In the genomic region with DNA sequence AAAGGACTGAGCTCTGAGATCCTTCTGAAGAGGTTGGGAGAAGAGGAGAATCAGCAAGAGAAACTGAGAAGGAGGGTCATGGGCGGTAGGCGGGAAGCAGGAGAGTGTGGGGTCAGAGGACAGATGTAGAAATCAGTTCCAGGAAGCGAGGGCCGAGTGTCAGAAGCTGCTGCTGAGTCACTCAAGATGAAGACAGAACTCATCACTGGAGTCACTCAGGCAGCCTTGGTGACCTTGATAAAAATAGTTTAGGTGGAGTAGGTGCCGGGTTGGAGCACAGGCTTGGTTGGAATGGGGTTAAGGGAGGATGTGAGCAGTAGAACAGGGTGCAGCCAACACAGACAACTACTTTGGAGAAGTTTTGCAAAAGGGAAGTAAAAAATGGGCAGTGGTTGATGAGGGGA, we compare ENCODE assay signal across 11 cellular contexts. TPM values are rescaled to one million over a fixed set of nuclear protein-coding genes. Genes with fewer than 3 reads are reported as not detected.
A peak's percentile ranks its signal among the peaks of the same experiment; 100 is the strongest.
DNase-seq lines count a peak whose midpoint lies in the region; ATAC-seq, FAIRE-seq and TF ChIP-seq lines count a peak whose summit lies in the region.
"Had no signal": no experiment of that assay in that cellular context is flagged by ENCODE, and none has a peak within 500 bp of the region (broad histone marks: within the 10 kb centered on the region; RNA-seq: fewer than 3 reads in every experiment).

No MANE protein-coding gene starts in this region.

- H2AFZ ChIP-seq in OCI-LY7 (ENCODE audit: low read length), result 0 out of 2 replicates have a peak overlapping the region, but pooled peaks have one; percentile 3

- CTCF ChIA-PET in OCI-LY7 (lab: Charles Lee; ENCODE audit: unreplicated experiment), result no interaction called here

- TF ChIP-seq CTCF in OCI-LY7 (conservative IDR thresholded peaks at IDR 0.05; ENCODE audit: low read length) (no peak), choroid plexus epithelial cell (conservative IDR thresholded peaks at IDR 0.05; ENCODE audit: low read depth, low read length) (no peak), nephron progenitor cell (IDR thresholded peaks at IDR 0.05) (no peak)

- no peak for FAIRE-seq in GM12892 (lab: Jason Lieb, UNC)

- H3K27me3 Mint-ChIP-seq in CD4-positive, CD25-positive, alpha-beta regulatory T cell, result no peaks in the 10 kb centered on the region
- peaks cover 21% of the 10 kb centered on the region for H3K27me3 Mint-ChIP-seq in nephron progenitor cell (ENCODE audit: low read depth, poor library complexity)

- H3K4me1 ChIP-seq in CD4-positive, CD25-positive, alpha-beta regulatory T cell (ENCODE audit: control insufficient read depth, insufficient read depth, low read length, poor library complexity, severe bottlenecking), result peaks cover 4% of the 10 kb centered on the region
- H3K4me1 ChIP-seq in OCI-LY7 (ENCODE audit: insufficient read depth, low read length, poor library complexity, severe bottlenecking), result no peaks in the 10 kb centered on the region

- no peak overlapping the region for H3K27ac ChIP-seq in CD4-positive, CD25-positive, alpha-beta regulatory T cell (ENCODE audit: insufficient read depth, low read length, poor library complexity, severe bottlenecking)
- no peak overlapping the region for H3K27ac ChIP-seq in OCI-LY7 (ENCODE audit: low read depth, low read length, poor library complexity, severe bottlenecking)

- peak; percentile 28 to 49 for ATAC-seq in CD4-positive, CD25-positive, alpha-beta regulatory T cell (ENCODE audit: low read depth in 2 of 2)
- ATAC-seq in GM21529 (IDR thresholded peaks at IDR 0.05; ENCODE audit: unreplicated experiment) (no peak), HG03520 (IDR thresholded peaks at IDR 0.05; ENCODE audit: unreplicated experiment) (no peak)

- H3K27ac Mint-ChIP-seq in CD4-positive, CD25-positive, alpha-beta regulatory T cell, result peak overlapping the region; percentile 9 to 39 (median 21)
- peak overlapping the region; percentile 12 for H3K27ac Mint-ChIP-seq in nephron progenitor cell

- intact Hi-C loops in OCI-LY7 (cut with micrococcal nuclease; ENCODE audit: unreplicated experiment), result no loop called here

- H3K9me2 ChIP-seq in OCI-LY7 (ENCODE audit: insufficient read depth, low read length), result no peaks in the 10 kb centered on the region

- no peak for TF ChIP-seq POLR2A in GM12892 (IDR thresholded peaks at IDR 0.05; ENCODE audit: low read depth, low read length)

- DNase-seq in CD4-positive, CD25-positive, alpha-beta regulatory T cell, result peak in 1 of 3 donors; percentile 90
- DNase-seq in OCI-LY7 (ENCODE audit: low spot score) (no peak), choroid plexus epithelial cell (ENCODE audit: low read depth) (peak; percentile 31), nephron progenitor cell (no peak), GM12892 (ENCODE audit: insufficient read length) (no peak), kidney tubule cell (ENCODE audit: low spot score) (no peak)
- DNase-seq: DMS79 treated with DMSO at 0.1 percent for 48 hours, NCI-H1092 treated with DMSO at 0.1 percent for 48 hours had no signal

- no peaks in the 10 kb centered on the region for H3K79me2 ChIP-seq in OCI-LY7 (ENCODE audit: insufficient read depth, low read depth, low read length)

- no peak overlapping the region for H3K4me3 Mint-ChIP-seq in CD4-positive, CD25-positive, alpha-beta regulatory T cell
- no peak overlapping the region for H3K4me3 Mint-ChIP-seq in nephron progenitor cell

- no peaks in the 10 kb centered on the region for H3K27me3 ChIP-seq in CD4-positive, CD25-positive, alpha-beta regulatory T cell (ENCODE audit: control insufficient read depth, insufficient read depth, low read length)

- POLR2A ChIA-PET in OCI-LY7 (lab: Charles Lee), result interaction anchor here (0.6 kb wide), 1 partner anchor 8 kb away, joined by 3 read pairs; no protein-coding TSS in a partner anchor

- no peaks in the 10 kb centered on the region for H3K36me3 ChIP-seq in CD4-positive, CD25-positive, alpha-beta regulatory T cell (ENCODE audit: control insufficient read depth, insufficient read depth, low read length)
- no peaks in the 10 kb centered on the region for H3K36me3 ChIP-seq in OCI-LY7 (ENCODE audit: insufficient read depth, low read length)

- H3K9me3 Mint-ChIP-seq in CD4-positive, CD25-positive, alpha-beta regulatory T cell, result no peaks in the 10 kb centered on the region
- no peaks in the 10 kb centered on the region for H3K9me3 Mint-ChIP-seq in nephron progenitor cell

- peaks cover 0 to 27% (median 18%) of the 10 kb centered on the region in 4 donors for H3K4me1 Mint-ChIP-seq in CD4-positive, CD25-positive, alpha-beta regulatory T cell
- no peaks in the 10 kb centered on the region for H3K4me1 Mint-ChIP-seq in nephron progenitor cell

- no peaks in the 10 kb centered on the region for H3K9me3 ChIP-seq in CD4-positive, CD25-positive, alpha-beta regulatory T cell (ENCODE audit: control insufficient read depth in 2 of 2, low read length in 2 of 2)
- no peaks in the 10 kb centered on the region for H3K9me3 ChIP-seq in OCI-LY7 (ENCODE audit: low read length)

- H4K20me1 ChIP-seq in OCI-LY7 (ENCODE audit: insufficient read depth, low read length), result no peaks in the 10 kb centered on the region

- H3K36me3 Mint-ChIP-seq in CD4-positive, CD25-positive, alpha-beta regulatory T cell, result no peaks in the 10 kb centered on the region
- no peaks in the 10 kb centered on the region for H3K36me3 Mint-ChIP-seq in nephron progenitor cell (ENCODE audit: low read depth)

- H3K4me2 ChIP-seq in OCI-LY7 (ENCODE audit: low read length), result no peak overlapping the region

- no TSS peak for BruUV-seq in OCI-LY7 (replicated peaks; lab: Mats Ljungman, UMichigan)

- H3K4me3 ChIP-seq in CD4-positive, CD25-positive, alpha-beta regulatory T cell (ENCODE audit: low read depth, low read length), result no peak overlapping the region
- H3K4me3 ChIP-seq in OCI-LY7 (ENCODE audit: low read depth, low read length, poor library complexity, severe bottlenecking) (no peak overlapping the region), choroid plexus epithelial cell (ENCODE audit: low read depth, low read length) (no peak overlapping the region)

RNA-seq across cellular contexts. Expression of gene ITGAM, which starts 6.1 kb away (rescaled TPM):
- 13.1 TPM for total RNA-seq in CD4-positive, CD25-positive, alpha-beta regulatory T cell
- 1 to 10 TPM in 3 of 4 donors, under 1 TPM in 1; 0.71 to 4.8 (median 1.4) TPM for polyA plus RNA-seq in CD4-positive, CD25-positive, alpha-beta regulatory T cell
- not detected in 2 replicates for total RNA-seq in OCI-LY7 (2014; rRNA removed; shearing (Covaris generic))
- total RNA-seq in OCI-LY7 (2022), result 0.09 and 0.23 TPM in 2 replicates
- polyA plus RNA-seq in GM12892 (2012; ENCODE audit: missing spikeins), result 4.7 TPM

RNA-seq across cellular contexts. Expression of gene PYDC1, which starts 36.7 kb away (rescaled TPM):
- not detected for total RNA-seq in CD4-positive, CD25-positive, alpha-beta regulatory T cell
- not detected for polyA plus RNA-seq in CD4-positive, CD25-positive, alpha-beta regulatory T cell
- not detected in 2 replicates for total RNA-seq in OCI-LY7 (2014; rRNA removed; shearing (Covaris generic))
- total RNA-seq in OCI-LY7 (2022), result not detected in 2 replicates
- polyA plus RNA-seq in GM12892 (2012; ENCODE audit: missing spikeins), result not detected
- total RNA-seq: epithelial cell of proximal tubule had no signal

RNA-seq across cellular contexts. Expression of gene TRIM72, which starts 39.7 kb away (rescaled TPM):
- 0.20 TPM for total RNA-seq in CD4-positive, CD25-positive, alpha-beta regulatory T cell
- not detected for polyA plus RNA-seq in CD4-positive, CD25-positive, alpha-beta regulatory T cell
- 0.13 and 0.21 TPM in 2 replicates for total RNA-seq in OCI-LY7 (2014; rRNA removed; shearing (Covaris generic))
- total RNA-seq in OCI-LY7 (2022), result 0.46 and 1.1 TPM in 2 replicates
- polyA plus RNA-seq in GM12892 (2012; ENCODE audit: missing spikeins), result 0.06 TPM
- total RNA-seq: epithelial cell of proximal tubule had no signal

RNA-seq across cellular contexts. Expression of gene PYCARD, which starts 51.1 kb away (rescaled TPM):
- total RNA-seq in CD4-positive, CD25-positive, alpha-beta regulatory T cell, result 25.0 TPM
- 10 to 100 TPM; 50.6 to 82.9 (median 68.3) TPM for polyA plus RNA-seq in CD4-positive, CD25-positive, alpha-beta regulatory T cell
- total RNA-seq in OCI-LY7 (2014; rRNA removed; shearing (Covaris generic)), result 3.7 and 5.5 TPM in 2 replicates
- total RNA-seq in OCI-LY7 (2022), result 10.3 and 14.8 TPM in 2 replicates
- polyA plus RNA-seq in GM12892 (2012; ENCODE audit: missing spikeins), result 15.2 TPM

Comparison
In these comparisons a context has a peak if more than half of its experiments do, and no peak if none do; other contexts are left out.
1. ATAC-seq: peak in CD4-positive, CD25-positive, alpha-beta regulatory T cell (2 of 2); none in GM21529 (single experiment) and HG03520 (single experiment).
2. RNA of gene ITGAM, which starts 6.1 kb away (total RNA-seq): 13.1 TPM in CD4-positive, CD25-positive, alpha-beta regulatory T cell (single experiment); 0.09 to 0.23 TPM in OCI-LY7; every median in the first group is over 10 times any median in the second.